ENCODE assay signal across 15 cellular contexts in genomic region chr4:81164623-81165416, GRCh38. TPM values are rescaled to one million over a fixed set of nuclear protein-coding genes. Genes with fewer than 3 reads are reported as not detected.
A peak's percentile ranks its signal among the peaks of the same experiment; 100 is the strongest.
DNase-seq lines count a peak whose midpoint lies in the region; ATAC-seq and TF ChIP-seq lines count a peak whose summit lies in the region.
"Had no signal": no experiment of that assay in that cellular context is flagged by ENCODE, and none has a peak within 500 bp of the region (broad histone marks: within the 10 kb centered on the region; RNA-seq: fewer than 3 reads in every experiment).

No MANE protein-coding gene starts in this region.

- no peaks in the 10 kb centered on the region for H3K9me3 ChIP-seq in AG04450 (ENCODE audit: control insufficient read depth, insufficient read depth, low read length)
- H3K9me3 ChIP-seq: right lobe of liver had no signal

- peaks cover 4% of the 10 kb centered on the region for H3K27me3 Mint-ChIP-seq in glutamatergic neuron (ENCODE audit: unreplicated experiment)

- H3K27ac ChIP-seq in AG04450 (ENCODE audit: low read depth, low read length), result no peak overlapping the region
- H3K27ac ChIP-seq: right lobe of liver had no signal

- H3K36me3 Mint-ChIP-seq in glutamatergic neuron (ENCODE audit: unreplicated experiment), result no peaks in the 10 kb centered on the region

- no peak overlapping the region for H3K4me3 ChIP-seq in AG04450 (ENCODE audit: low read depth, low read length)
- H3K4me3 ChIP-seq: right lobe of liver had no signal

- H3K9me3 Mint-ChIP-seq in glutamatergic neuron (ENCODE audit: unreplicated experiment), result peaks cover 7% of the 10 kb centered on the region
- H3K9me3 Mint-ChIP-seq: activated T-helper 2 cell treated with anti-CD3 and anti-CD28 coated beads, Interferon-gamma antibody, Interleukin-2, Interleukin-4, amounts not matched to agents 10 μg/mL and 5 μg/mL and 100 μg/mL, durations not matched to agents 14 hours and 24 hours and 36 hours had no signal

- POLR2A ChIA-PET in AG04450 (lab: Yijun Ruan, JAX), result no interaction called here

- CTCF ChIA-PET in AG04450 (lab: Charles Lee), result interaction anchor here (1.4 kb wide), 1 partner anchor 187 kb away, joined by 4 read pairs; no protein-coding TSS in a partner anchor

- peak overlapping the region; percentile 93 for H3K27ac Mint-ChIP-seq in glutamatergic neuron (ENCODE audit: unreplicated experiment)
- H3K27ac Mint-ChIP-seq: activated T-helper 2 cell treated with anti-CD3 and anti-CD28 coated beads, Interferon-gamma antibody, Interleukin-2, Interleukin-4, amounts not matched to agents 10 μg/mL and 5 μg/mL and 100 μg/mL, durations not matched to agents 14 hours and 24 hours and 36 hours had no signal

- no peak for ATAC-seq in HG03439 (IDR thresholded peaks at IDR 0.05; ENCODE audit: unreplicated experiment)

- TF ChIP-seq CTCF in AG04450 (IDR thresholded peaks at IDR 0.05; ENCODE audit: low read depth, low read length), result no peak
- TF ChIP-seq CTCF in glutamatergic neuron (IDR thresholded peaks at IDR 0.05; ENCODE audit: partially characterized antibody, unreplicated experiment), result no peak

- H3K27me3 ChIP-seq in AG04450 (ENCODE audit: control insufficient read depth, insufficient read depth, low read length), result no peaks in the 10 kb centered on the region
- H3K27me3 ChIP-seq: right lobe of liver had no signal

- DNase-seq in AG04450 (ENCODE audit: low read depth, low spot score) (peak; percentile 8), EL (peak; percentile 24), SW 1271 (lab: John Stamatoyannopoulos, UW) (peak; percentile 74 to 75), glutamatergic neuron (no peak), NOMO-1 (lab: John Stamatoyannopoulos, UW; ENCODE audit: unreplicated experiment in 2 of 2) (no peak), NCI-H526 (lab: John Stamatoyannopoulos, UW) (no peak), GM19238 (ENCODE audit: insufficient read length, low spot score) (no peak)
- DNase-seq: cortex of kidney, hippocampal formation, MV-4-11, NCI-H774, right lobe of liver, T-helper 9 cell had no signal

- H3K4me1 Mint-ChIP-seq in glutamatergic neuron (ENCODE audit: low read depth, unreplicated experiment), result peaks cover 40% of the 10 kb centered on the region

- H3K4me3 Mint-ChIP-seq in glutamatergic neuron (ENCODE audit: unreplicated experiment), result peak overlapping the region; percentile 53

RNA-seq across cellular contexts. Expression of gene PRKG2, which starts 50.2 kb away (rescaled TPM):
- polyA plus RNA-seq in AG04450 (2011; rRNA removed), result 0.74 and 1.6 TPM in 2 replicates
- 1.8 and 2.0 TPM in 2 replicates for polyA minus RNA-seq in AG04450 (2011; rRNA and poly(A)+ RNA removed)
- total RNA-seq in glutamatergic neuron (ENCODE audit: unreplicated experiment), result 29.7 TPM

Comparison
In these comparisons a context has a peak if more than half of its experiments do, and no peak if none do; other contexts are left out.
1. DNase-seq: peak in AG04450 (single experiment), EL (single experiment) and SW 1271 (2 of 2); none in glutamatergic neuron (single experiment), NOMO-1 (0 of 2), NCI-H526 (0 of 2) and GM19238 (single experiment).